ENCODE assay signal across 8 cellular contexts in genomic region chr10:92757066-92757716, GRCh38.
DNase-seq lines count a peak whose midpoint lies in the region; ATAC-seq and TF ChIP-seq lines count a peak whose summit lies in the region.

No MANE protein-coding gene starts in this region.

- WGBS in esophagus, 2 donors = 33 to 40% methylated on average over 8 of the region's 8 CpGs

- POLR2A ChIA-PET in PC-9 (lab: Charles Lee; ENCODE audit: unreplicated experiment) = no interaction called here

- intact Hi-C loops in PC-9 (cut with micrococcal nuclease; ENCODE audit: unreplicated experiment) = no loop called here

- TF ChIP-seq CTCF in AG09319 (IDR thresholded peaks at IDR 0.05; ENCODE audit: low read depth, low read length) (peak; percentile 14), PC-9 (conservative IDR thresholded peaks at IDR 0.05) (no peak)

- H3K9me2 ChIP-seq in PC-9 (ENCODE audit: insufficient read depth) = no peaks in the 10 kb centered on the region

- no peaks in the 10 kb centered on the region for H4K20me1 ChIP-seq in PC-9 (ENCODE audit: insufficient read depth)

- peak; percentile 75 for DNase-seq in AG09319 (ENCODE audit: extremely low read depth, low read depth)
- DNase-seq in PC-9 = peak; percentile 32 to 40
- no peak for DNase-seq in NCI-H2107 (lab: John Stamatoyannopoulos, UW)
- no peak for DNase-seq in NCI-H2029 treated with DMSO at 0.1 percent for 48 hours (lab: John Stamatoyannopoulos, UW)

- peak overlapping the region; percentile 24 for H3K9ac ChIP-seq in muscle layer of colon (ENCODE audit: low read length)

- no peaks in the 10 kb centered on the region for H3F3A ChIP-seq in PC-9 (ENCODE audit: insufficient read depth, low read depth)

- CTCF ChIA-PET in PC-9 (lab: Charles Lee) = interaction anchor here (0.6 kb wide), 1 partner anchor 74 kb away, joined by 4 read pairs; no protein-coding TSS in a partner anchor

- H3K27ac ChIP-seq in PC-9 (no peak overlapping the region), esophagus (ENCODE audit: low read depth in 2 of 2, low read length in 1 of 2) (peak overlapping the region; percentile 53 to 68), muscle layer of colon (ENCODE audit: low read depth, low read length) (peak overlapping the region; percentile 90)

- peak overlapping the region; percentile 21; the same call in 1 of the 2 replicates for H3K4me2 ChIP-seq in PC-9

- no TSS peak for BruUV-seq in PC-9 (replicated peaks; lab: Mats Ljungman, UMichigan)

- H3K4me3 ChIP-seq in PC-9 = no peak overlapping the region
- H3K4me3 ChIP-seq in esophagus (ENCODE audit: low read depth in 1 of 2, low read length in 2 of 2) = no peak overlapping the region
- H3K4me3 ChIP-seq in muscle layer of colon (ENCODE audit: low read depth in 1 of 2, low read length in 2 of 2) = peak overlapping the region in 1 of 2 donors; percentile 6

- H3K27me3 ChIP-seq in PC-9 (ENCODE audit: insufficient read depth, low read depth) (no peaks in the 10 kb centered on the region), esophagus (ENCODE audit: control insufficient read depth in 1 of 2, insufficient read depth in 2 of 2, low read length in 2 of 2) (no peaks in the 10 kb centered on the region), muscle layer of colon (ENCODE audit: control insufficient read depth in 1 of 2, insufficient read depth in 2 of 2, low read length in 2 of 2) (no peaks in the 10 kb centered on the region)

- no peaks in the 10 kb centered on the region for H3K36me3 ChIP-seq in PC-9 (ENCODE audit: low read depth)
- no peaks in the 10 kb centered on the region for H3K36me3 ChIP-seq in esophagus (ENCODE audit: control insufficient read depth in 2 of 2, insufficient read depth in 2 of 2, low read length in 1 of 2)
- H3K36me3 ChIP-seq in muscle layer of colon (ENCODE audit: insufficient read depth, low read length) = no peaks in the 10 kb centered on the region

- H3K4me1 ChIP-seq in PC-9 (replicated peaks; ENCODE audit: insufficient read depth) (peaks cover 11% of the 10 kb centered on the region; the same call in 1 of the 2 replicates), esophagus (ENCODE audit: control insufficient read depth in 2 of 2, insufficient read depth in 2 of 2, low read length in 1 of 2) (no peaks in the 10 kb centered on the region), muscle layer of colon (ENCODE audit: insufficient read depth, low read length) (peaks cover 34% of the 10 kb centered on the region)

- H3K9me3 ChIP-seq in PC-9 (ENCODE audit: insufficient read depth, low read depth) (no peaks in the 10 kb centered on the region), esophagus (ENCODE audit: control insufficient read depth in 2 of 2, insufficient read depth in 1 of 2, low read depth in 1 of 2, low read length in 1 of 2) (no peaks in the 10 kb centered on the region), muscle layer of colon (ENCODE audit: low read length) (no peaks in the 10 kb centered on the region)

- H3K79me2 ChIP-seq in PC-9 (ENCODE audit: low read depth) = no peaks in the 10 kb centered on the region

- peak; percentile 68 for ATAC-seq in GM19023 (IDR thresholded peaks at IDR 0.05; ENCODE audit: unreplicated experiment)
- peak; percentile 69 for ATAC-seq in HG03066 (IDR thresholded peaks at IDR 0.05; ENCODE audit: low read depth, unreplicated experiment)

- no peak overlapping the region for H2AFZ ChIP-seq in PC-9

Comparison
In these comparisons a context has a peak if more than half of its experiments do, and no peak if none do; other contexts are left out.
1. DNase-seq: peak in AG09319 (single experiment) and PC-9 (2 of 2); none in NCI-H2107 (single experiment) and NCI-H2029 treated with DMSO at 0.1 percent for 48 hours (single experiment).